8 cellular contexts compared by ENCODE assay signal in genomic region chr18:12236934-12237832, GRCh38. TPM values are rescaled to one million over a fixed set of nuclear protein-coding genes. Genes with fewer than 3 reads are reported as not detected.
A peak's percentile ranks its signal among the peaks of the same experiment; 100 is the strongest.
DNase-seq lines count a peak whose midpoint lies in the region; ATAC-seq and TF ChIP-seq lines count a peak whose summit lies in the region.

No MANE protein-coding gene starts in this region.

- peak; percentile 65 to 94 (median 92) for TF ChIP-seq CTCF in HCT116 (IDR thresholded peaks at IDR 0.05 in 2 of 3, conservative IDR thresholded peaks at IDR 0.05 in 1 of 3; ENCODE audit: borderline replicate concordance in 1 of 3, insufficient read depth in 1 of 3, low read depth in 2 of 3, low read length in 2 of 3)
- TF ChIP-seq CTCF in body of pancreas (IDR thresholded peaks at IDR 0.05): peak; percentile 84 to 97 (median 90)

- peak overlapping the region; percentile 43 for H2AFZ ChIP-seq in HCT116 (ENCODE audit: low read depth, low read length, poor library complexity, severe bottlenecking)

- POLR2A ChIA-PET in HCT116 (lab: Charles Lee): no interaction called here

- H3K36me3 ChIP-seq in HCT116 (ENCODE audit: control insufficient read depth in 1 of 2, insufficient read depth in 2 of 2, low read length in 2 of 2) (no peaks in the 10 kb centered on the region), body of pancreas (replicated peaks in 1 of 2; ENCODE audit: insufficient read depth in 1 of 2, low read depth in 2 of 2) (no peaks in the 10 kb centered on the region)

- DNase-seq in ELR (ENCODE audit: low read depth): peak; percentile 71
- peak; percentile 19 for DNase-seq in HCT116 (ENCODE audit: low read depth, low spot score)
- peak; percentile 52 for DNase-seq in NCI-H1092 treated with DMSO at 0.1 percent for 48 hours (lab: John Stamatoyannopoulos, UW)
- peak; percentile 76 for DNase-seq in UCSD-AML1 (lab: John Stamatoyannopoulos, UW; ENCODE audit: unreplicated experiment)
- DNase-seq in body of pancreas: peak; percentile 78 to 87 (median 82)
- DNase-seq in iris pigment epithelial cell (ENCODE audit: low read depth): peak; percentile 62
- peak; percentile 68 for DNase-seq in stimulated activated CD4-positive, alpha-beta T cell treated with anti-CD3 and anti-CD28 coated beads, Interleukin-1b, Interleukin-23, amount 100 ng/mL, for 48 hours

- H3K27me3 ChIP-seq in HCT116 (ENCODE audit: insufficient read depth, low read length) (peaks cover 3% of the 10 kb centered on the region; the same call in 1 of the 2 replicates), body of pancreas (no peaks in the 10 kb centered on the region)

- peak overlapping the region; percentile 56 for H3K4me2 ChIP-seq in HCT116 (ENCODE audit: low read length)

- RAD21 ChIA-PET in HCT116 (lab: Charles Lee; ENCODE audit: low non-redundant PET in 1 of 2, low total read pairs in 2 of 2, uncharacterized antibody in 2 of 2, unreplicated experiment in 2 of 2): no interaction called here

- H3K27ac ChIP-seq in HCT116 (ENCODE audit: low read depth, low read length) (no peak overlapping the region), body of pancreas (no peak overlapping the region)

- no peak overlapping the region for H3K9ac ChIP-seq in HCT116 (ENCODE audit: low read length)

- no peak overlapping the region for H3K4me3 ChIP-seq in HCT116 (replicated peaks in 1 of 2; ENCODE audit: low read depth in 1 of 2, low read length in 2 of 2)
- H3K4me3 ChIP-seq in body of pancreas: no peak overlapping the region

- 25 to 28% methylated on average over 12 to 33 of the region's 33 CpGs for WGBS in body of pancreas, 2 donors

- no TSS peak for BruUV-seq in HCT116 (replicated peaks; lab: Mats Ljungman, UMichigan)

- intact Hi-C loops in HCT116 (cut with micrococcal nuclease): loop anchor here (2.0 to 5.0 kb wide), 2 partner anchors 144 to 580 kb away; partner anchors contain the start of gene ANKRD62
- intact Hi-C loops in body of pancreas (cut with DNase I): loop anchor here (10.0 kb wide), 1 partner anchor 152 kb away; no protein-coding TSS in a partner anchor

- H3K9me3 ChIP-seq in HCT116 (ENCODE audit: control insufficient read depth in 1 of 2, insufficient read depth in 1 of 2, low read depth in 1 of 2, low read length in 2 of 2) (no peaks in the 10 kb centered on the region), body of pancreas (no peaks in the 10 kb centered on the region)

- ATAC-seq in HCT116 (peak; percentile 100), body of pancreas (peak; percentile 97), GM18517 (IDR thresholded peaks at IDR 0.05; ENCODE audit: unreplicated experiment) (no peak)

- peaks cover 0 to 9% of the 10 kb centered on the region in 2 experiments; a peak in 1 of 4 replicates for H3K4me1 ChIP-seq in HCT116 (ENCODE audit: control insufficient read depth in 1 of 2, insufficient read depth in 2 of 2, low read length in 2 of 2)
- peaks cover 5% of the 10 kb centered on the region for H3K4me1 ChIP-seq in body of pancreas

- CTCF ChIA-PET in HCT116 (lab: Charles Lee): interaction anchor here (0.5 to 2.3 kb wide), 10 partner anchors 9 to 582 kb away, joined by 3 to 13 read pairs (median 4); no protein-coding TSS in a partner anchor

- TF ChIP-seq POLR2A in HCT116 (IDR thresholded peaks at IDR 0.05; ENCODE audit: borderline replicate concordance, extremely low read depth, insufficient read depth, insufficient read length) (no peak), body of pancreas (IDR thresholded peaks at IDR 0.05) (no peak)

- H3K79me2 ChIP-seq in HCT116 (ENCODE audit: insufficient read depth, low read length): no peaks in the 10 kb centered on the region

- peak; percentile 71 for TF ChIP-seq RAD21 in HCT116 (IDR thresholded peaks at IDR 0.05; ENCODE audit: low read depth)

- H3K9me2 ChIP-seq in HCT116 (ENCODE audit: insufficient read depth): no peaks in the 10 kb centered on the region

- no peaks in the 10 kb centered on the region for H4K20me1 ChIP-seq in HCT116 (ENCODE audit: insufficient read depth)

TF ChIP-seq in HCT116, 20 proteins besides CTCF, POLR2A, EP300 and RAD21:
- no peak for TF ChIP-seq CBX3 (IDR thresholded peaks at IDR 0.05; ENCODE audit: low read depth)
- no peak for TF ChIP-seq ELF1 (IDR thresholded peaks at IDR 0.05; ENCODE audit: borderline replicate concordance, low read depth)
- TF ChIP-seq SP1 (IDR thresholded peaks at IDR 0.05; ENCODE audit: low read depth): no peak
- no peak for TF ChIP-seq REST (IDR thresholded peaks at IDR 0.05; ENCODE audit: low read depth)
- TF ChIP-seq EGR1 (IDR thresholded peaks at IDR 0.05; ENCODE audit: low read depth): no peak
- no peak for TF ChIP-seq FOSL1 (IDR thresholded peaks at IDR 0.05; ENCODE audit: low read depth)
- TF ChIP-seq EZH2phosphoT487 (IDR thresholded peaks at IDR 0.05; ENCODE audit: borderline replicate concordance): no peak
- TF ChIP-seq, protein P1, sequence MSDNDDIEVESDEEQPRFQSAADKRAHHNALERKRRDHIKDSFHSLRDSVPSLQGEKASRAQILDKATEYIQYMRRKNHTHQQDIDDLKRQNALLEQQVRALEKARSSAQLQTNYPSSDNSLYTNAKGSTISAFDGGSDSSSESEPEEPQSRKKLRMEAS (IDR thresholded peaks at IDR 0.05): no peak
- no peak for TF ChIP-seq EZH2 (IDR thresholded peaks at IDR 0.05)
- TF ChIP-seq JUND (IDR thresholded peaks at IDR 0.05): no peak
- TF ChIP-seq SIN3A (IDR thresholded peaks at IDR 0.05; ENCODE audit: low read depth): no peak
- no peak for TF ChIP-seq ZBTB33 (IDR thresholded peaks at IDR 0.05; ENCODE audit: extremely low read depth, insufficient replicate concordance, low read length)
- TF ChIP-seq ZNF274 (IDR thresholded peaks at IDR 0.05; ENCODE audit: low read depth, low read length): no peak
- TF ChIP-seq ZFX (IDR thresholded peaks at IDR 0.05): no peak
- TF ChIP-seq YY1 (IDR thresholded peaks at IDR 0.05; ENCODE audit: extremely low read depth, insufficient replicate concordance, low read depth, low read length): no peak

RNA-seq across cellular contexts. Expression of gene CIDEA, which starts 17.0 kb away (rescaled TPM):
- total RNA-seq in HCT116 (2021; ENCODE audit: unreplicated experiment) (not detected), body of pancreas (10 to 100 TPM in 1 of 2 donors, not detected in 1; 56.7 TPM)
- not detected in 2 replicates for polyA plus RNA-seq in HCT116 (2012)

Comparison
In these comparisons a context has a peak if more than half of its experiments do, and no peak if none do; other contexts are left out.
1. DNase-seq: peak in every context shown above with its lines; median percentile 82 in body of pancreas; 76 in UCSD-AML1; 71 in ELR; 68 in stimulated activated CD4-positive, alpha-beta T cell treated with anti-CD3 and anti-CD28 coated beads, Interleukin-1b, Interleukin-23, amount 100 ng/mL, for 48 hours; 62 in iris pigment epithelial cell; 52 in NCI-H1092 treated with DMSO at 0.1 percent for 48 hours; 19 in HCT116.